16 cellular contexts compared by ENCODE assay signal in the genomic region with DNA sequence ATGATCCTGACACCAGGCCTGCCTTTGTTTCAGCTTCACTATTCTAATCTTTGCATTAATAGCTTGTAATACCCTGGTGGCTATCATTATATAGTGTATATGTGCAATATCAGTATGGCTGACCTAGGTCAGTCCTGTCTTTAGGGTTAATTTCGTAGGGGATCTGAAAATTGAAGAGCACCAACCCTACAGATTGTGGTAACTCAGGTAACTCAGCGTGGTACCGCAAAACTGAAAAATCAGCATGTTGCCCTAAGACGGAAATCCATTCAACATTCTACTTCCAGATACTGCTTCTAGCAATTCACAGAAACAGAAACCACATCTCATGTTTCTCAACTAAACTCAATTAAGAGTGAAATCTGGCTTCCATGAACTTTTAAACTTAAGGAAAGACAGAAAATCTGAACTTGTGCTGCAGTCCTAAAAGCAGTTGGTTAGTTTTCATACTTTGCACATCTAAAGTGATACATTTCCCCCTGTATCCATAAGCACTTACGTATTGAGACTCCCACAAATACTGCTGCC.
A peak's percentile ranks its signal among the peaks of the same experiment; 100 is the strongest.
DNase-seq lines count a peak whose midpoint lies in the region; ATAC-seq, FAIRE-seq and TF ChIP-seq lines count a peak whose summit lies in the region.
"Had no signal": no experiment of that assay in that cellular context is flagged by ENCODE, and none has a peak within 500 bp of the region (broad histone marks: within the 10 kb centered on the region; RNA-seq: fewer than 3 reads in every experiment).

No MANE protein-coding gene starts in this region.

- no peak overlapping the region for H3K27ac Mint-ChIP-seq in activated CD4-positive, alpha-beta T cell treated with anti-CD3 and anti-CD28 coated beads, Interleukin-2, amount 10 ng/mL, durations not matched to agents 24 days and 14 days
- H3K27ac Mint-ChIP-seq in activated CD4-positive, alpha-beta T cell treated with anti-CD3 and anti-CD28 coated beads for 36 hours, result no peak overlapping the region
- H3K27ac Mint-ChIP-seq: CD4-positive, CD25-positive, alpha-beta regulatory T cell; GM23338; H9 had no signal

- H3K4me3 Mint-ChIP-seq in activated CD4-positive, alpha-beta T cell treated with anti-CD3 and anti-CD28 coated beads, Interleukin-2, amount 10 ng/mL, durations not matched to agents 24 days and 14 days, result peak overlapping the region; percentile 18
- no peak overlapping the region for H3K4me3 Mint-ChIP-seq in activated CD4-positive, alpha-beta T cell treated with anti-CD3 and anti-CD28 coated beads for 36 hours
- H3K4me3 Mint-ChIP-seq: CD4-positive, CD25-positive, alpha-beta regulatory T cell; GM23338; H9 had no signal

- TF ChIP-seq POLR2A in H54 (IDR thresholded peaks at IDR 0.05; ENCODE audit: low read depth, low read length), result no peak

- no peaks in the 10 kb centered on the region for H3K27me3 ChIP-seq in BE2C
- H3K27me3 ChIP-seq in foreskin keratinocyte, result no peaks in the 10 kb centered on the region
- H3K27me3 ChIP-seq: BLaER1 treated with 17β-estradiol and CSF1 and Interleukin-3, amounts not matched to agents 10 nM and 100 nM had no signal

- peaks cover 5% of the 10 kb centered on the region for H3K4me1 Mint-ChIP-seq in activated CD4-positive, alpha-beta T cell treated with anti-CD3 and anti-CD28 coated beads, Interleukin-2, amount 10 ng/mL, durations not matched to agents 24 days and 14 days
- H3K4me1 Mint-ChIP-seq in activated CD4-positive, alpha-beta T cell treated with anti-CD3 and anti-CD28 coated beads for 36 hours, result no peaks in the 10 kb centered on the region
- H3K4me1 Mint-ChIP-seq: GM23338, H9 had no signal

- no peak overlapping the region for H3K27ac ChIP-seq in foreskin keratinocyte
- H3K27ac ChIP-seq: BLaER1 treated with 17β-estradiol and CSF1 and Interleukin-3, amounts not matched to agents 10 nM and 100 nM had no signal

- H3K36me3 ChIP-seq in BE2C, result peaks cover 13% of the 10 kb centered on the region

- H3K9me3 Mint-ChIP-seq in activated CD4-positive, alpha-beta T cell treated with anti-CD3 and anti-CD28 coated beads, Interleukin-2, amount 10 ng/mL, durations not matched to agents 24 days and 14 days, result peaks cover 3% of the 10 kb centered on the region
- peaks cover 4% of the 10 kb centered on the region for H3K9me3 Mint-ChIP-seq in activated CD4-positive, alpha-beta T cell treated with anti-CD3 and anti-CD28 coated beads for 36 hours (ENCODE audit: low read depth)
- H3K9me3 Mint-ChIP-seq: GM23338, H9 had no signal

- H3K36me3 Mint-ChIP-seq in activated CD4-positive, alpha-beta T cell treated with anti-CD3 and anti-CD28 coated beads, Interleukin-2, amount 10 ng/mL, durations not matched to agents 24 days and 14 days (ENCODE audit: low read depth), result peaks cover 36% of the 10 kb centered on the region
- peaks cover 27% of the 10 kb centered on the region for H3K36me3 Mint-ChIP-seq in activated CD4-positive, alpha-beta T cell treated with anti-CD3 and anti-CD28 coated beads for 36 hours (ENCODE audit: low read depth)

- no peak for DNase-seq in activated CD4-positive, alpha-beta T cell treated with anti-CD3 and anti-CD28 coated beads, Interleukin-2, amount 10 ng/mL, durations not matched to agents 24 days and 14 days
- no peak for DNase-seq in activated CD4-positive, alpha-beta T cell treated with anti-CD3 and anti-CD28 coated beads for 36 hours
- no peak for DNase-seq in BE2C
- DNase-seq in H54 (ENCODE audit: insufficient read length, low spot score), result no peak
- DNase-seq in fibroblast of peridontal ligament (ENCODE audit: extremely low read depth), result peak; percentile 29
- no peak for DNase-seq in foreskin keratinocyte
- DNase-seq: 8988T, AML-193, DMS53, H9 had no signal

- no peaks in the 10 kb centered on the region for H3K9me3 ChIP-seq in BE2C

- POLR2A ChIA-PET in activated CD4-positive, alpha-beta T cell treated with anti-CD3 and anti-CD28 coated beads for 36 hours (lab: Charles Lee), result no interaction called here

- CTCF ChIA-PET in activated CD4-positive, alpha-beta T cell treated with anti-CD3 and anti-CD28 coated beads for 36 hours (lab: Charles Lee), result interaction anchor here (0.6 to 1.7 kb wide), 3 partner anchors 10 to 1532 kb away, joined by 3 to 5 read pairs (median 4); no protein-coding TSS in a partner anchor

- peak overlapping the region; percentile 39 for H3K4me3 ChIP-seq in BE2C (ENCODE audit: low read depth, low read length)
- H3K4me3 ChIP-seq: BLaER1 treated with 17β-estradiol and CSF1 and Interleukin-3, amounts not matched to agents 10 nM and 100 nM; GM23338 had no signal

- intact Hi-C loops in activated CD4-positive, alpha-beta T cell treated with anti-CD3 and anti-CD28 coated beads, Interleukin-2, amount 10 ng/mL, durations not matched to agents 24 days and 14 days (cut with micrococcal nuclease), result no loop called here
- intact Hi-C loops in activated CD4-positive, alpha-beta T cell treated with anti-CD3 and anti-CD28 coated beads for 36 hours (cut with DNase I, micrococcal nuclease), result no loop called here

- peaks cover 20% of the 10 kb centered on the region for H3K4me1 ChIP-seq in BE2C
- H3K4me1 ChIP-seq in foreskin keratinocyte, result no peaks in the 10 kb centered on the region
- H3K4me1 ChIP-seq: BLaER1 treated with 17β-estradiol and CSF1 and Interleukin-3, amounts not matched to agents 10 nM and 100 nM had no signal

- no peak for ATAC-seq in activated CD4-positive, alpha-beta T cell treated with anti-CD3 and anti-CD28 coated beads for 36 hours
- ATAC-seq in HG02610 (IDR thresholded peaks at IDR 0.05; ENCODE audit: unreplicated experiment) (no peak), foreskin keratinocyte (no peak)
- ATAC-seq: GM23338, HepG2 had no signal

- TF ChIP-seq CTCF in BE2C (IDR thresholded peaks at IDR 0.05; ENCODE audit: low read depth, low read length) (no peak), foreskin keratinocyte (conservative IDR thresholded peaks at IDR 0.05) (no peak)

- FAIRE-seq in H54 (lab: Jason Lieb, UNC), result peak; percentile 11
- FAIRE-seq: HepG2, HTR-8/SVneo had no signal

- H3K27me3 Mint-ChIP-seq in activated CD4-positive, alpha-beta T cell treated with anti-CD3 and anti-CD28 coated beads, Interleukin-2, amount 10 ng/mL, durations not matched to agents 24 days and 14 days, result no peaks in the 10 kb centered on the region
- H3K27me3 Mint-ChIP-seq in activated CD4-positive, alpha-beta T cell treated with anti-CD3 and anti-CD28 coated beads for 36 hours, result no peaks in the 10 kb centered on the region
- H3K27me3 Mint-ChIP-seq: CD4-positive, CD25-positive, alpha-beta regulatory T cell had no signal
